Comparison of ENCODE assay signal across 2 cellular contexts in the genomic region with DNA sequence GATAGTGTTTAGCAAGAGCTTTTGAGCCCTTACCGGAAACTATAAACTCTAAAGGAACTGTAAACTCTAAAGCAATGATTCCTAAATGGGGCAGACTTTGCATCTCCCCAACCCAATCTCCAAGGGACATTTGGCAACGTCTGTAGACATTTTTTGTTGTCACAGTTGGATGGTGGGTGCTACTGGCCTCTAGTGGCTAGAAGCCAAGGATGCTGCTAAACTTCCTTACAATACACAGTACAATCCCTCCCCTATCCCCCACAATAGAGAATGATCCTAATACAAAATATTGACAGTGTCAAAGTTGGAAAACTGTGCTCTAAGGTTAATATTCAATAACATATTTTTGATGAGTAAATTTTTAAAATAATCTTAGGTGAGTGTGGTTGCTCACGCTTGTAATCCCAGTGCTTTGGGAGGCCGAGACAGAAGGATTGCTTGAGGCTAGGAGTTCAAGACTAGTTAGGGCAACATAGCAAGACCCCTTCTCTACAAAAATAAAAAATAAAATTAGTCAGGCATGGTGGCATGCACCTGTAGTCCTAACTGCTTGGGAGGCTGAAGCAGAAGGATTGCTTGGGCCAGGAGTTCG.
A peak's percentile ranks its signal among the peaks of the same experiment; 100 is the strongest.
TF ChIP-seq lines count a peak whose summit lies in the region.

No MANE protein-coding gene starts in this region.

TF ChIP-seq in HCT116, 20 proteins besides CTCF, POLR2A, EP300 and RAD21:
- TF ChIP-seq JUND (IDR thresholded peaks at IDR 0.05) (no peak), POLR2AphosphoS5 (IDR thresholded peaks at IDR 0.05; ENCODE audit: low read depth, low read length) (no peak), EGR1 (IDR thresholded peaks at IDR 0.05; ENCODE audit: low read depth) (no peak), REST (IDR thresholded peaks at IDR 0.05; ENCODE audit: low read depth) (no peak)
TF ChIP-seq in HCT116: peak in this region for 0.

TF ChIP-seq in HepG2, 621 proteins besides CTCF, POLR2A, EP300 and RAD21 (continues in another document):
- TF ChIP-seq KAT7 (CRISPR knock-in tag; IDR thresholded peaks at IDR 0.05; ENCODE audit: borderline replicate concordance) (no peak), NR2F1 (CRISPR knock-in tag; IDR thresholded peaks at IDR 0.05) (no peak), ZNF83 (CRISPR knock-in tag; IDR thresholded peaks at IDR 0.05; ENCODE audit: borderline replicate concordance) (no peak), DRAP1 (CRISPR knock-in tag; IDR thresholded peaks at IDR 0.05) (no peak), ZSCAN20 (CRISPR knock-in tag; IDR thresholded peaks at IDR 0.05; ENCODE audit: borderline replicate concordance) (no peak), FOXA3 (CRISPR knock-in tag; IDR thresholded peaks at IDR 0.05) (0 out of 2 replicates have a peak, but pooled peaks have one; percentile 31), CEBPG (CRISPR knock-in tag; IDR thresholded peaks at IDR 0.05) (peak; percentile 49), POGK (CRISPR knock-in tag; conservative IDR thresholded peaks at IDR 0.05) (no peak), ZNF605 (CRISPR knock-in tag; IDR thresholded peaks at IDR 0.05) (no peak), ZNF780A (CRISPR knock-in tag; IDR thresholded peaks at IDR 0.05) (no peak), ZNF572 (CRISPR knock-in tag; IDR thresholded peaks at IDR 0.05) (no peak), SATB2 (CRISPR knock-in tag; IDR thresholded peaks at IDR 0.05) (no peak), CBX1 (IDR thresholded peaks at IDR 0.05; ENCODE audit: low read depth) (no peak), U2AF1 (optimal IDR thresholded peaks at IDR 0.05; ENCODE audit: low read depth, low read length) (no peak), FOSL1 (CRISPR knock-in tag; IDR thresholded peaks at IDR 0.05; ENCODE audit: borderline replicate concordance) (no peak), FOXA1 (IDR thresholded peaks at IDR 0.05) (no peak), FOXA1 (CRISPR knock-in tag; IDR thresholded peaks at IDR 0.05) (0 out of 2 replicates have a peak, but pooled peaks have one; percentile 9), ZNF766 (CRISPR knock-in tag; IDR thresholded peaks at IDR 0.05; ENCODE audit: borderline replicate concordance) (no peak), ZNF614 (CRISPR knock-in tag; IDR thresholded peaks at IDR 0.05; ENCODE audit: borderline replicate concordance) (0 out of 2 replicates have a peak, but pooled peaks have one; percentile 31), DMAP1 (CRISPR knock-in tag; IDR thresholded peaks at IDR 0.05) (no peak), ZNF615 (CRISPR knock-in tag; IDR thresholded peaks at IDR 0.05; ENCODE audit: borderline replicate concordance) (no peak), NCOA1 (CRISPR knock-in tag; IDR thresholded peaks at IDR 0.05) (no peak), PATZ1 (CRISPR knock-in tag; IDR thresholded peaks at IDR 0.05) (peak; percentile 33; the same call in 1 of the 2 replicates), YY1 (IDR thresholded peaks at IDR 0.05; ENCODE audit: insufficient read depth, insufficient replicate concordance, low read depth, low read length) (no peak), ZBTB33 (CRISPR knock-in tag; IDR thresholded peaks at IDR 0.05) (no peak), NFYB (CRISPR knock-in tag; IDR thresholded peaks at IDR 0.05) (no peak), REL (CRISPR knock-in tag; conservative IDR thresholded peaks at IDR 0.05) (no peak), KLF13 (CRISPR knock-in tag; IDR thresholded peaks at IDR 0.05) (no peak), CCAR2 (optimal IDR thresholded peaks at IDR 0.05; ENCODE audit: low read depth, low read length) (no peak), TFE3 (CRISPR knock-in tag; IDR thresholded peaks at IDR 0.05) (no peak), ATF7-NPFF (CRISPR knock-in tag; IDR thresholded peaks at IDR 0.05; ENCODE audit: low read depth) (no peak), ZFAT (CRISPR knock-in tag; conservative IDR thresholded peaks at IDR 0.05) (no peak), ZEB1 (IDR thresholded peaks at IDR 0.05; ENCODE audit: insufficient replicate concordance, low read depth) (no peak), HDAC1 (CRISPR knock-in tag; IDR thresholded peaks at IDR 0.05) (no peak), MTA1 (CRISPR knock-in tag; IDR thresholded peaks at IDR 0.05; ENCODE audit: borderline replicate concordance) (no peak), NFIB (CRISPR knock-in tag; IDR thresholded peaks at IDR 0.05; ENCODE audit: borderline replicate concordance) (no peak), ZNF782 (CRISPR knock-in tag; IDR thresholded peaks at IDR 0.05; ENCODE audit: borderline replicate concordance) (no peak), TBL1XR1 (IDR thresholded peaks at IDR 0.05; ENCODE audit: borderline replicate concordance, low read length, partially characterized antibody) (no peak), DNMT1 (CRISPR knock-in tag; IDR thresholded peaks at IDR 0.05) (no peak), ZNF644 (CRISPR knock-in tag; IDR thresholded peaks at IDR 0.05; ENCODE audit: low read depth) (0 out of 2 replicates have a peak, but pooled peaks have one; percentile 13), CHD4 (IDR thresholded peaks at IDR 0.05; ENCODE audit: borderline replicate concordance, low read length) (no peak), STAG1 (CRISPR knock-in tag; IDR thresholded peaks at IDR 0.05) (peak; percentile 82), PAF1 (CRISPR knock-in tag; IDR thresholded peaks at IDR 0.05) (no peak), AKNA (CRISPR knock-in tag; IDR thresholded peaks at IDR 0.05; ENCODE audit: borderline replicate concordance) (no peak), ZNF589 (CRISPR knock-in tag; conservative IDR thresholded peaks at IDR 0.05) (no peak), SP1 (IDR thresholded peaks at IDR 0.05) (no peak), SP1 (CRISPR knock-in tag; IDR thresholded peaks at IDR 0.05) (no peak), SMAD3 (CRISPR knock-in tag; IDR thresholded peaks at IDR 0.05) (no peak), XRCC5 (optimal IDR thresholded peaks at IDR 0.05; ENCODE audit: low read length) (peak; percentile 39), ZNF549 (CRISPR knock-in tag; IDR thresholded peaks at IDR 0.05) (no peak), SOX6 (IDR thresholded peaks at IDR 0.05) (no peak), SOX6 (CRISPR knock-in tag; IDR thresholded peaks at IDR 0.05) (0 out of 2 replicates have a peak, but pooled peaks have one; percentile 11), ERF (CRISPR knock-in tag; IDR thresholded peaks at IDR 0.05) (no peak), MED8 (CRISPR knock-in tag; IDR thresholded peaks at IDR 0.05; ENCODE audit: insufficient replicate concordance) (no peak)
- TF ChIP-seq, protein P1, sequence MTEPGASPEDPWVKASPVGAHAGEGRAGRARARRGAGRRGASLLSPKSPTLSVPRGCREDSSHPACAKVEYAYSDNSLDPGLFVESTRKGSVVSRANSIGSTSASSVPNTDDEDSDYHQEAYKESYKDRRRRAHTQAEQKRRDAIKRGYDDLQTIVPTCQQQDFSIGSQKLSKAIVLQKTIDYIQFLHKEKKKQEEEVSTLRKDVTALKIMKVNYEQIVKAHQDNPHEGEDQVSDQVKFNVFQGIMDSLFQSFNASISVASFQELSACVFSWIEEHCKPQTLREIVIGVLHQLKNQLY (CRISPR knock-in tag; IDR thresholded peaks at IDR 0.05), result no peak
- TF ChIP-seq, protein P2, sequence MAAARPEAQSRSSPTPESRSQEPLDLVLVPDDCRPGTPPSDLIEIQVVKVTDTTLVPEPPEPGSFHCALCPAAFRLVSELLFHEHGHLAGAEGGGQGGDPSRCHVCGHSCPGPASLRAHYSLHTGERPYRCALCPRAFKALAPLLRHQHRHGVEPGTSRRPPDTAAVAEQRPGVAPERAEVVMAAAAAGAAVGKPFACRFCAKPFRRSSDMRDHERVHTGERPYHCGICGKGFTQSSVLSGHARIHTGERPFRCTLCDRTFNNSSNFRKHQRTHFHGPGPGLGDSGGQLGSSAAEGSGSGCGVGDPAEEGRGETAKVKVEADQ (CRISPR knock-in tag; IDR thresholded peaks at IDR 0.05; ENCODE audit: borderline replicate concordance), result no peak
